8 cellular contexts compared by ENCODE assay signal in genomic region chr1:229507502-229507901, GRCh38. TPM values are rescaled to one million over a fixed set of nuclear protein-coding genes. Genes with fewer than 3 reads are reported as not detected.
DNase-seq lines count a peak whose midpoint lies in the region; ATAC-seq and TF ChIP-seq lines count a peak whose summit lies in the region.

No MANE protein-coding gene starts in this region.

- no peaks in the 10 kb centered on the region for H3K9me3 Mint-ChIP-seq in central memory CD8-positive, alpha-beta T cell
- no peaks in the 10 kb centered on the region for H3K9me3 Mint-ChIP-seq in naive thymus-derived CD8-positive, alpha-beta T cell

- ATAC-seq in GM18505 (IDR thresholded peaks at IDR 0.05; ENCODE audit: unreplicated experiment): peak; percentile 14
- ATAC-seq in HG03571 (IDR thresholded peaks at IDR 0.05; ENCODE audit: unreplicated experiment): peak; percentile 6
- no peak for ATAC-seq in central memory CD8-positive, alpha-beta T cell (replicated peaks; ENCODE audit: extremely low read depth, poor library complexity, severe bottlenecking)
- no peak for ATAC-seq in naive thymus-derived CD8-positive, alpha-beta T cell
- no peak for ATAC-seq in HG03520 (IDR thresholded peaks at IDR 0.05; ENCODE audit: unreplicated experiment)

- TF ChIP-seq POLR2A in GM18505 (IDR thresholded peaks at IDR 0.05; ENCODE audit: borderline replicate concordance, extremely low read depth, insufficient read depth, insufficient read length): no peak

- no peak for DNase-seq in central memory CD8-positive, alpha-beta T cell (ENCODE audit: low spot score in 2 of 2)
- DNase-seq in naive thymus-derived CD8-positive, alpha-beta T cell: no peak
- no peak for DNase-seq in NK-92 treated with Interleukin-12 subunit alpha and Interleukin-12 subunit beta, amount 100 ng/mL, for 24 hours (lab: John Stamatoyannopoulos, UW)
- DNase-seq in globus pallidus (ENCODE audit: low spot score) (no peak), NCI-H345 (lab: John Stamatoyannopoulos, UW) (no peak)

- POLR2A ChIA-PET in naive thymus-derived CD8-positive, alpha-beta T cell (lab: Charles Lee): interaction anchor here (1.0 to 1.7 kb wide), 6 partner anchors 49 to 250 kb away, joined by 3 to 8 read pairs (median 4); partner anchors contain the start of genes ABCB10 and RAB4A

- peak overlapping the region; percentile 91 for H3K4me3 Mint-ChIP-seq in central memory CD8-positive, alpha-beta T cell
- H3K4me3 Mint-ChIP-seq in naive thymus-derived CD8-positive, alpha-beta T cell: peak overlapping the region; percentile 87 to 95 (median 93)

- H3K27ac Mint-ChIP-seq in central memory CD8-positive, alpha-beta T cell (ENCODE audit: low read depth): peak overlapping the region; percentile 94
- peak overlapping the region; percentile 95 to 100 (median 98) for H3K27ac Mint-ChIP-seq in naive thymus-derived CD8-positive, alpha-beta T cell

- H3K36me3 Mint-ChIP-seq in central memory CD8-positive, alpha-beta T cell (ENCODE audit: insufficient read depth): peaks cover 33% of the 10 kb centered on the region
- H3K36me3 Mint-ChIP-seq in naive thymus-derived CD8-positive, alpha-beta T cell: peaks cover 0 to 19% (median 0%) of the 10 kb centered on the region in 3 donors

- H3K27me3 Mint-ChIP-seq in central memory CD8-positive, alpha-beta T cell: no peaks in the 10 kb centered on the region
- H3K27me3 Mint-ChIP-seq in naive thymus-derived CD8-positive, alpha-beta T cell: peaks cover 0 to 2% (median 0%) of the 10 kb centered on the region in 5 donors

- H3K4me1 Mint-ChIP-seq in central memory CD8-positive, alpha-beta T cell: peaks cover 13% of the 10 kb centered on the region
- H3K4me1 Mint-ChIP-seq in naive thymus-derived CD8-positive, alpha-beta T cell: peaks cover 10 to 44% (median 26%) of the 10 kb centered on the region in 4 donors

RNA-seq across cellular contexts. Expression of gene NUP133, which starts 0.6 kb away (rescaled TPM):
- total RNA-seq in naive thymus-derived CD8-positive, alpha-beta T cell: 10 to 100 TPM; 44.0 to 46.2 TPM
- polyA plus RNA-seq in naive thymus-derived CD8-positive, alpha-beta T cell: 10 to 100 TPM; 14.5 to 17.7 (median 15.5) TPM

RNA-seq across cellular contexts. Expression of gene ABCB10, which starts 51.0 kb away (rescaled TPM):
- 10 to 100 TPM; 16.3 to 20.5 TPM for total RNA-seq in naive thymus-derived CD8-positive, alpha-beta T cell
- polyA plus RNA-seq in naive thymus-derived CD8-positive, alpha-beta T cell: 10 to 100 TPM in 1 of 3 donors, 1 to 10 TPM in 2; 5.1 to 12.8 (median 8.9) TPM

Comparison
In these comparisons a context has a peak if more than half of its experiments do, and no peak if none do; other contexts are left out.
1. ATAC-seq: peak in GM18505 (single experiment) and HG03571 (single experiment); none in central memory CD8-positive, alpha-beta T cell (single experiment), naive thymus-derived CD8-positive, alpha-beta T cell (0 of 2) and HG03520 (single experiment).